Comparison of ENCODE assay signal across 9 cellular contexts in the genomic region with DNA sequence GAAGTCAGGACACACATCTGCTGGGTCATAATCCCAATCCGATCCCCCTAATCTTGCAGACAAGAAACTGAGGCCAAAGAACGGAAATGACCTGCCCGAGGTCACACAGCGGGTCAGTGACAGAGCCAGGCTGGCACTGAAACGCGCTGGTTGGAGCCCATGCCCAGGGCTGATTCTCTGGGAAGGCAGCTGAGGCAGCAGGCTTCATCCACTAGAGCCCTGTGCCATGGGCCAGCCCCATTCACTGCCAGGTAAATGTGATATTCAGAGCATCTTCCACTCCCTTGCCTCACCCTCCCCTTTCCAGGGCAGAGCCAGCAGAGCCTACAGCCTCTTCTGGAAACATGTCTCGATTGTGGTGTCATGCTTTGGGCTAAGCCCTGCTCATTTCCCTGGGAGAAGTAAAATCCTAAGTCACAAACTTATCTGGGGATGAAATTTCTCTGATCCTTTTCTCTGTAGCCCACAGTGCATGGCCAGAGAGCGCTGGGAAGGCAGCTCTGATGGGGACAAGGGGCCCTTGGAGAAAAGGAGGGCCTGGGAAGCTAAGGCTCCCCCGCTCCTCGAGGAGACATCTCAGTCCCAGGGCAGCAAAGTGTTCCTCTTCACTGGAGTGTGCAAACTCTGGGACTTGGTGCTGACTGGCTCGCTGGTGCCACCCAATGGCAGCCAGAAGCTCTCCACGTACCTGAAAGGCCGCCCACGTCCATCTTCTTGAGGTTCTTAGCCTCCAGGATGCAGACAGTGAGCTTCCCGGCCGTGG.
DNase-seq lines count a peak whose midpoint lies in the region; ATAC-seq and TF ChIP-seq lines count a peak whose summit lies in the region.
"Had no signal": no experiment of that assay in that cellular context is flagged by ENCODE, and none has a peak within 500 bp of the region (broad histone marks: within the 10 kb centered on the region; RNA-seq: fewer than 3 reads in every experiment).

No MANE protein-coding gene starts in this region.

- no peak overlapping the region for H3K27ac Mint-ChIP-seq in stimulated activated memory B cell treated with anti-CD40 and anti-IgM and Interleukin-4, amounts not matched to agents 10 μg/mL and 1 μg/mL and 100 μg/mL, for 72 hours

- H3K27me3 Mint-ChIP-seq in stimulated activated memory B cell treated with anti-CD40 and anti-IgM and Interleukin-4, amounts not matched to agents 10 μg/mL and 1 μg/mL and 100 μg/mL, for 72 hours = no peaks in the 10 kb centered on the region

- H3K9me3 Mint-ChIP-seq in stimulated activated memory B cell treated with anti-CD40 and anti-IgM and Interleukin-4, amounts not matched to agents 10 μg/mL and 1 μg/mL and 100 μg/mL, for 72 hours = no peaks in the 10 kb centered on the region

- peak; percentile 90 for TF ChIP-seq CTCF in cardiac fibroblast (IDR thresholded peaks at IDR 0.05; ENCODE audit: low read depth, low read length)

- ATAC-seq in stimulated activated memory B cell treated with anti-CD40 and anti-IgM and Interleukin-4, amounts not matched to agents 10 μg/mL and 1 μg/mL and 100 μg/mL, for 72 hours = peak; percentile 69

- H3K4me3 Mint-ChIP-seq in stimulated activated memory B cell treated with anti-CD40 and anti-IgM and Interleukin-4, amounts not matched to agents 10 μg/mL and 1 μg/mL and 100 μg/mL, for 72 hours = no peak overlapping the region

- no peak overlapping the region for H3K4me3 ChIP-seq in cardiac fibroblast (replicated peaks in 1 of 2; ENCODE audit: low read depth in 2 of 2, low read length in 2 of 2)
- H3K4me3 ChIP-seq: BLaER1 had no signal

- H3K4me1 Mint-ChIP-seq in stimulated activated memory B cell treated with anti-CD40 and anti-IgM and Interleukin-4, amounts not matched to agents 10 μg/mL and 1 μg/mL and 100 μg/mL, for 72 hours = peaks cover 17% of the 10 kb centered on the region

- DNase-seq in NCI-H1417 (lab: John Stamatoyannopoulos, UW) = peak in 2 of 3 experiments; percentile 51 to 61
- no peak for DNase-seq in NCI-H1417 treated with DMSO at 0.1 percent for 48 hours (lab: John Stamatoyannopoulos, UW)
- peak; percentile 81 for DNase-seq in HK-2 (ENCODE audit: unreplicated experiment)
- DNase-seq in cardiac fibroblast (ENCODE audit: low read depth in 2 of 2) = peak; percentile 85 to 89
- DNase-seq in left kidney (ENCODE audit: low read depth, low spot score) = peak; percentile 92
- no peak for DNase-seq in T-helper 9 cell

- H3K36me3 Mint-ChIP-seq in stimulated activated memory B cell treated with anti-CD40 and anti-IgM and Interleukin-4, amounts not matched to agents 10 μg/mL and 1 μg/mL and 100 μg/mL, for 72 hours = peaks cover 6% of the 10 kb centered on the region

TF ChIP-seq in PFSK-1, 5 proteins besides CTCF, POLR2A, EP300 and RAD21:
- TF ChIP-seq SIN3A (IDR thresholded peaks at IDR 0.05; ENCODE audit: borderline replicate concordance, insufficient read depth, low read length) (no peak), FOXP2 (optimal IDR thresholded peaks at IDR 0.05; ENCODE audit: borderline replicate concordance, extremely low read depth, extremely low read length, insufficient read depth) (peak; percentile 46)
TF ChIP-seq in PFSK-1: peak in this region for 1.

Comparison
In these comparisons a context has a peak if more than half of its experiments do, and no peak if none do; other contexts are left out.
1. DNase-seq: peak in NCI-H1417 (2 of 3), HK-2 (single experiment), cardiac fibroblast (2 of 2) and left kidney (single experiment); none in NCI-H1417 treated with DMSO at 0.1 percent for 48 hours (single experiment) and T-helper 9 cell (single experiment).